17 cellular contexts compared by ENCODE assay signal in genomic region chr16:1206326-1206725, GRCh38. TPM values are rescaled to one million over a fixed set of nuclear protein-coding genes. Genes with fewer than 3 reads are reported as not detected.
DNase-seq lines count a peak whose midpoint lies in the region; ATAC-seq and TF ChIP-seq lines count a peak whose summit lies in the region.
"Had no signal": no experiment of that assay in that cellular context is flagged by ENCODE, and none has a peak within 500 bp of the region (broad histone marks: within the 10 kb centered on the region; RNA-seq: fewer than 3 reads in every experiment).

No MANE protein-coding gene starts in this region.

- ATAC-seq in WTC11: peak; percentile 47
- ATAC-seq: CD8-positive, alpha-beta T cell had no signal

- no peak overlapping the region for H2BK20ac ChIP-seq in H9 (ENCODE audit: low read depth, low read length, poor library complexity, severe bottlenecking)

- no peak overlapping the region for H3K18ac ChIP-seq in H9 (ENCODE audit: insufficient read length, low read depth, low read length)

- no peak for TF ChIP-seq RAD21 in Ishikawa (IDR thresholded peaks at IDR 0.05; ENCODE audit: low read depth)

- CTCF ChIA-PET in WTC11 (lab: Charles Lee): interaction anchor here (0.6 to 0.9 kb wide), 2 partner anchors 12 to 120 kb away, joined by 3 to 4 read pairs; no protein-coding TSS in a partner anchor

- H4K8ac ChIP-seq in H9 (replicated peaks; ENCODE audit: insufficient read length, low read depth, low read length): no peak overlapping the region

- peak; percentile 41 for DNase-seq in H9
- DNase-seq in WTC11 (ENCODE audit: low spot score): no peak
- DNase-seq in endothelial cell (ENCODE audit: low spot score): no peak
- DNase-seq in NCI-H2227 treated with DMSO at 0.1 percent for 48 hours (lab: John Stamatoyannopoulos, UW): no peak
- no peak for DNase-seq in activated gamma-delta T cell (lab: John Stamatoyannopoulos, UW)
- DNase-seq in activated CD4-positive, alpha-beta T cell treated with anti-CD3 and anti-CD28 coated beads for 48 hours: no peak
- DNase-seq: COR-L47, DMS53, GF-D8, GM23248, KG1 had no signal

- no peak for TF ChIP-seq EP300 in Ishikawa (IDR thresholded peaks at IDR 0.05; ENCODE audit: borderline replicate concordance)

- no peaks in the 10 kb centered on the region for H3K79me1 ChIP-seq in H9 (ENCODE audit: insufficient read depth, low read depth, low read length, poor library complexity, severe bottlenecking)

- no CpG with 5 or more reads among the region's 9 CpGs for WGBS in H9 (ENCODE audit: extremely low coverage, insufficient read length, low lambda C conversion rate)

- H3K36me3 Mint-ChIP-seq in H9 (ENCODE audit: insufficient read depth in 1 of 3, low read depth in 3 of 3) (peaks cover 0 to 35% (median 32%) of the 10 kb centered on the region in 3 experiments; a peak in 6 of 7 replicates), WTC11 (peaks cover 6% of the 10 kb centered on the region; the same call in 1 of the 2 replicates), endothelial cell (ENCODE audit: low read depth, unreplicated experiment) (peaks cover 3% of the 10 kb centered on the region)
- H3K36me3 Mint-ChIP-seq: CD14-positive monocyte; CD8-positive, alpha-beta T cell had no signal

- no peak overlapping the region for H3K23ac ChIP-seq in H9 (ENCODE audit: insufficient read length, low read depth, low read length)

- no peak overlapping the region for H2AFZ ChIP-seq in H9 (ENCODE audit: low read length)
- H2AFZ ChIP-seq: GM23248 had no signal

- no peak overlapping the region for H3K14ac ChIP-seq in H9 (ENCODE audit: insufficient read depth, low read length)

- no peaks in the 10 kb centered on the region for H3K4me1 ChIP-seq in H9 (ENCODE audit: insufficient read depth, low read length)
- H3K4me1 ChIP-seq: A549, HAP-1 had no signal

- H2BK5ac ChIP-seq in H9 (ENCODE audit: insufficient read length, low read length): no peak overlapping the region

- H4K5ac ChIP-seq in H9 (ENCODE audit: insufficient read length, low read depth, low read length): no peak overlapping the region

- H2AK5ac ChIP-seq in H9 (ENCODE audit: insufficient read length, low read length): no peak overlapping the region

- POLR2A ChIA-PET in WTC11 (lab: Charles Lee): interaction anchor here (0.5 to 0.6 kb wide), 2 partner anchors 71 to 757 kb away, joined by 3 to 7 read pairs; no protein-coding TSS in a partner anchor

- H4K20me1 ChIP-seq in H9 (ENCODE audit: control insufficient read depth, insufficient read depth, insufficient read length): no peaks in the 10 kb centered on the region

- no peak overlapping the region for H2BK15ac ChIP-seq in H9 (ENCODE audit: low read depth, low read length)

- no peak overlapping the region for H3K4ac ChIP-seq in H9 (ENCODE audit: low read depth, low read length)

- no peak overlapping the region for H3K9ac ChIP-seq in H9 (ENCODE audit: extremely low read depth, insufficient read length, low read length)
- H3K9ac ChIP-seq: GM23248 had no signal

- H3T11ph ChIP-seq in H9 (ENCODE audit: low read length): no peak overlapping the region

- no peaks in the 10 kb centered on the region for H3K9me3 ChIP-seq in H9 (ENCODE audit: control insufficient read depth, low read depth, low read length)
- H3K9me3 ChIP-seq: A549, HAP-1 had no signal

- H3K4me3 Mint-ChIP-seq in H9 (no peak overlapping the region), WTC11 (no peak overlapping the region), endothelial cell (ENCODE audit: unreplicated experiment) (no peak overlapping the region)
- H3K4me3 Mint-ChIP-seq: CD14-positive monocyte had no signal

- H3K27me3 Mint-ChIP-seq in H9 (ENCODE audit: low read depth): no peaks in the 10 kb centered on the region
- no peaks in the 10 kb centered on the region for H3K27me3 Mint-ChIP-seq in WTC11 (ENCODE audit: low read depth)
- peaks cover 4% of the 10 kb centered on the region for H3K27me3 Mint-ChIP-seq in endothelial cell (ENCODE audit: unreplicated experiment)

- H3K4me1 Mint-ChIP-seq in H9 (no peaks in the 10 kb centered on the region), WTC11 (no peaks in the 10 kb centered on the region), endothelial cell (ENCODE audit: unreplicated experiment) (no peaks in the 10 kb centered on the region)
- H3K4me1 Mint-ChIP-seq: CD14-positive monocyte had no signal

- no peaks in the 10 kb centered on the region for H3K23me2 ChIP-seq in H9 (ENCODE audit: insufficient read length, low read depth, low read length, poor library complexity, severe bottlenecking)

- H3K9me3 Mint-ChIP-seq in H9 (no peaks in the 10 kb centered on the region), WTC11 (no peaks in the 10 kb centered on the region), endothelial cell (ENCODE audit: unreplicated experiment) (no peaks in the 10 kb centered on the region)
- H3K9me3 Mint-ChIP-seq: CD8-positive, alpha-beta T cell had no signal

- H3K27ac ChIP-seq in H9 (ENCODE audit: insufficient read length, low read depth, low read length): no peak overlapping the region
- H3K27ac ChIP-seq: A549, GM23248, HL-60 had no signal

- TF ChIP-seq CTCF in H9 (conservative IDR thresholded peaks at IDR 0.05): 0 out of 3 replicates have a peak, but pooled peaks have one; percentile 21
- TF ChIP-seq CTCF in WTC11 (IDR thresholded peaks at IDR 0.05): no peak
- TF ChIP-seq CTCF in endothelial cell (IDR thresholded peaks at IDR 0.05; ENCODE audit: unreplicated experiment): peak; percentile 27

- no peak overlapping the region for H2BK12ac ChIP-seq in H9 (ENCODE audit: insufficient read length, low read depth, low read length)

- no peak overlapping the region for H3K56ac ChIP-seq in H9 (ENCODE audit: insufficient read length, low read depth, low read length)

- H3K27ac Mint-ChIP-seq in H9 (no peak overlapping the region), WTC11 (no peak overlapping the region), endothelial cell (ENCODE audit: unreplicated experiment) (no peak overlapping the region)
- H3K27ac Mint-ChIP-seq: CD14-positive monocyte; CD8-positive, alpha-beta T cell had no signal

- no peaks in the 10 kb centered on the region for H3K27me3 ChIP-seq in H9 (ENCODE audit: insufficient read depth, low read length)

- no peaks in the 10 kb centered on the region for H3K79me2 ChIP-seq in H9 (ENCODE audit: insufficient read depth, low read length)

- no peak overlapping the region for H3K4me2 ChIP-seq in H9 (ENCODE audit: insufficient read depth, insufficient read length, low read length)
- H3K4me2 ChIP-seq: A549 had no signal

- H2BK120ac ChIP-seq in H9 (ENCODE audit: low read depth, low read length, poor library complexity, severe bottlenecking): no peak overlapping the region

- H4K91ac ChIP-seq in H9 (ENCODE audit: insufficient read length, low read depth, low read length): no peak overlapping the region

TF ChIP-seq in Ishikawa, 13 proteins besides CTCF, POLR2A, EP300 and RAD21 (continues in another document):
- TF ChIP-seq TCF12 (IDR thresholded peaks at IDR 0.05; ENCODE audit: low read depth) (no peak), CREB1 (IDR thresholded peaks at IDR 0.05; ENCODE audit: low read depth) (no peak)
- TF ChIP-seq, protein P1, sequence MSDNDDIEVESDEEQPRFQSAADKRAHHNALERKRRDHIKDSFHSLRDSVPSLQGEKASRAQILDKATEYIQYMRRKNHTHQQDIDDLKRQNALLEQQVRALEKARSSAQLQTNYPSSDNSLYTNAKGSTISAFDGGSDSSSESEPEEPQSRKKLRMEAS (IDR thresholded peaks at IDR 0.05): peak; percentile 54; the same call in 1 of the 2 replicates

TF ChIP-seq in WTC11, 78 proteins besides CTCF, POLR2A, EP300 and RAD21 (continues in another document):
- TF ChIP-seq TP53 (CRISPR knock-in tag; IDR thresholded peaks at IDR 0.05) (no peak), ATF1 (CRISPR knock-in tag; IDR thresholded peaks at IDR 0.05) (no peak), SP1 (CRISPR knock-in tag; conservative IDR thresholded peaks at IDR 0.05) (no peak), ZNF263 (CRISPR knock-in tag; IDR thresholded peaks at IDR 0.05; ENCODE audit: low read depth) (no peak), GRHL2 (CRISPR knock-in tag; IDR thresholded peaks at IDR 0.05; ENCODE audit: insufficient replicate concordance, severe bottlenecking) (no peak), ZNF671 (CRISPR knock-in tag; IDR thresholded peaks at IDR 0.05) (no peak), TEAD1 (CRISPR knock-in tag; IDR thresholded peaks at IDR 0.05) (no peak), JAZF1 (CRISPR knock-in tag; IDR thresholded peaks at IDR 0.05) (no peak), NFYB (CRISPR knock-in tag; conservative IDR thresholded peaks at IDR 0.05; ENCODE audit: low read depth) (no peak)
- TF ChIP-seq, protein P2, sequence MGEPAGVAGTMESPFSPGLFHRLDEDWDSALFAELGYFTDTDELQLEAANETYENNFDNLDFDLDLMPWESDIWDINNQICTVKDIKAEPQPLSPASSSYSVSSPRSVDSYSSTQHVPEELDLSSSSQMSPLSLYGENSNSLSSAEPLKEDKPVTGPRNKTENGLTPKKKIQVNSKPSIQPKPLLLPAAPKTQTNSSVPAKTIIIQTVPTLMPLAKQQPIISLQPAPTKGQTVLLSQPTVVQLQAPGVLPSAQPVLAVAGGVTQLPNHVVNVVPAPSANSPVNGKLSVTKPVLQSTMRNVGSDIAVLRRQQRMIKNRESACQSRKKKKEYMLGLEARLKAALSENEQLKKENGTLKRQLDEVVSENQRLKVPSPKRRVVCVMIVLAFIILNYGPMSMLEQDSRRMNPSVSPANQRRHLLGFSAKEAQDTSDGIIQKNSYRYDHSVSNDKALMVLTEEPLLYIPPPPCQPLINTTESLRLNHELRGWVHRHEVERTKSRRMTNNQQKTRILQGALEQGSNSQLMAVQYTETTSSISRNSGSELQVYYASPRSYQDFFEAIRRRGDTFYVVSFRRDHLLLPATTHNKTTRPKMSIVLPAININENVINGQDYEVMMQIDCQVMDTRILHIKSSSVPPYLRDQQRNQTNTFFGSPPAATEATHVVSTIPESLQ (CRISPR knock-in tag; IDR thresholded peaks at IDR 0.05): no peak

RNA-seq across cellular contexts. Expression of gene TPSG1, which starts 18.7 kb away (rescaled TPM):
- total RNA-seq in H9 (2021) (not detected in 2 replicates), WTC11 (2021) (not detected in 3 replicates), endothelial cell (ENCODE audit: unreplicated experiment) (not detected)
- total RNA-seq: CD8-positive, alpha-beta T cell; GM23248 had no signal

RNA-seq across cellular contexts. Expression of gene TPSB2, which starts 23.7 kb away (rescaled TPM):
- total RNA-seq in H9 (2021) (not detected in 2 replicates), WTC11 (2021) (0.18 to 0.44 TPM in 2 of 3 replicates, not detected in the other), endothelial cell (ENCODE audit: unreplicated experiment) (not detected)
- total RNA-seq: CD8-positive, alpha-beta T cell; GM23248 had no signal

RNA-seq across cellular contexts. Expression of gene TPSAB1, which starts 34.2 kb away (rescaled TPM):
- total RNA-seq in H9 (2021) (not detected in 2 replicates), WTC11 (2021) (0.53 TPM in 1 of 3 replicates, not detected in the others), endothelial cell (ENCODE audit: unreplicated experiment) (not detected)
- total RNA-seq: CD8-positive, alpha-beta T cell; GM23248 had no signal

RNA-seq across cellular contexts. Expression of gene TPSD1, which starts 49.5 kb away (rescaled TPM):
- total RNA-seq in H9 (2021) (not detected in 2 replicates), WTC11 (2021) (0.31 to 1.5 TPM (median 0.94 TPM) in 3 replicates), endothelial cell (ENCODE audit: unreplicated experiment) (not detected)
- total RNA-seq: CD8-positive, alpha-beta T cell; GM23248 had no signal

RNA-seq across cellular contexts. Expression of gene CACNA1H, which starts 53.4 kb away (rescaled TPM):
- 41.9 and 43.3 TPM in 2 replicates for total RNA-seq in H9 (2021)
- 38.0 to 46.9 TPM (median 46.4 TPM) in 3 replicates for total RNA-seq in WTC11 (2021)
- total RNA-seq in endothelial cell (ENCODE audit: unreplicated experiment): 3.4 TPM
